In genomic region chr4:37483610-37484009, GRCh38 we compare ENCODE assay signal across 7 cellular contexts.
"Had no signal": no experiment of that assay in that cellular context is flagged by ENCODE, and none has a peak within 500 bp of the region (broad histone marks: within the 10 kb centered on the region; RNA-seq: fewer than 3 reads in every experiment).

No MANE protein-coding gene starts in this region.

- DNase-seq: H9, HCEC 1CT had no signal

- H3K9me3 Mint-ChIP-seq: GM23338 had no signal

- H2AFZ ChIP-seq: GM23338 had no signal

- H3K36me3 Mint-ChIP-seq: IgD-negative memory B cell had no signal

- H3K4me3 Mint-ChIP-seq: GM23338, H9, IgD-negative memory B cell had no signal

- H3K4me2 ChIP-seq: GM23338 had no signal

- H3K27ac Mint-ChIP-seq: GM23338, IgD-negative memory B cell had no signal

- FAIRE-seq: H1, H54, HTR-8/SVneo had no signal

- H3K4me3 ChIP-seq: GM23338 had no signal

- H3K4me1 Mint-ChIP-seq: GM23338 had no signal

- ATAC-seq: GM23338 had no signal
